ENCODE assay signal across 21 cellular contexts in genomic region chr7:78479348-78479747, GRCh38.
"Had no signal": no experiment of that assay in that cellular context is flagged by ENCODE, and none has a peak within 500 bp of the region (broad histone marks: within the 10 kb centered on the region; RNA-seq: fewer than 3 reads in every experiment).

No MANE protein-coding gene starts in this region.

- H3K4me3 ChIP-seq: esophagus squamous epithelium, heart right ventricle, pancreas, tibial nerve, uterus had no signal

- FAIRE-seq: bronchial epithelial cell, endothelial cell of umbilical vein, pancreas had no signal

- DNase-seq: activated CD4-positive, alpha-beta T cell treated with anti-CD3 and anti-CD28 coated beads, Interleukin-2, amount 50 U/mL, for 1 hour; activated naive CD8-positive, alpha-beta T cell treated with anti-CD3 and anti-CD28 coated beads, Interleukin-2, amount 10 ng/mL, durations not matched to agents 7 days and 5 days; anterior cingulate cortex; effector CD4-positive, alpha-beta T cell; esophagus squamous epithelium; foreskin melanocyte; heart right ventricle; left colon; mammary epithelial cell; naive thymus-derived CD8-positive, alpha-beta T cell; pancreas; retina; stimulated activated CD4-positive, alpha-beta T cell treated with anti-CD3 and anti-CD28 coated beads, Interleukin-15, amount 100 ng/mL, for 24 hours; stimulated activated CD4-positive, alpha-beta T cell treated with anti-CD3 and anti-CD28 coated beads, Interleukin-4, amount 100 ng/mL, for 1 hour; stimulated activated naive B cell treated with anti-CD40 and anti-IgM and Interleukin-4, amounts not matched to agents 10 μg/mL and 1 μg/mL and 100 μg/mL, for 72 hours; T-cell; T-helper 9 cell; uterus had no signal
